Comparison of ENCODE assay signal across 1 cellular context in genomic region chr9:13175732-13176131, GRCh38.
TF ChIP-seq lines count a peak whose summit lies in the region.

No MANE protein-coding gene starts in this region.

TF ChIP-seq in liver, 16 proteins besides CTCF, POLR2A, EP300 and RAD21 (continued from another document):
- TF ChIP-seq, protein P1, sequence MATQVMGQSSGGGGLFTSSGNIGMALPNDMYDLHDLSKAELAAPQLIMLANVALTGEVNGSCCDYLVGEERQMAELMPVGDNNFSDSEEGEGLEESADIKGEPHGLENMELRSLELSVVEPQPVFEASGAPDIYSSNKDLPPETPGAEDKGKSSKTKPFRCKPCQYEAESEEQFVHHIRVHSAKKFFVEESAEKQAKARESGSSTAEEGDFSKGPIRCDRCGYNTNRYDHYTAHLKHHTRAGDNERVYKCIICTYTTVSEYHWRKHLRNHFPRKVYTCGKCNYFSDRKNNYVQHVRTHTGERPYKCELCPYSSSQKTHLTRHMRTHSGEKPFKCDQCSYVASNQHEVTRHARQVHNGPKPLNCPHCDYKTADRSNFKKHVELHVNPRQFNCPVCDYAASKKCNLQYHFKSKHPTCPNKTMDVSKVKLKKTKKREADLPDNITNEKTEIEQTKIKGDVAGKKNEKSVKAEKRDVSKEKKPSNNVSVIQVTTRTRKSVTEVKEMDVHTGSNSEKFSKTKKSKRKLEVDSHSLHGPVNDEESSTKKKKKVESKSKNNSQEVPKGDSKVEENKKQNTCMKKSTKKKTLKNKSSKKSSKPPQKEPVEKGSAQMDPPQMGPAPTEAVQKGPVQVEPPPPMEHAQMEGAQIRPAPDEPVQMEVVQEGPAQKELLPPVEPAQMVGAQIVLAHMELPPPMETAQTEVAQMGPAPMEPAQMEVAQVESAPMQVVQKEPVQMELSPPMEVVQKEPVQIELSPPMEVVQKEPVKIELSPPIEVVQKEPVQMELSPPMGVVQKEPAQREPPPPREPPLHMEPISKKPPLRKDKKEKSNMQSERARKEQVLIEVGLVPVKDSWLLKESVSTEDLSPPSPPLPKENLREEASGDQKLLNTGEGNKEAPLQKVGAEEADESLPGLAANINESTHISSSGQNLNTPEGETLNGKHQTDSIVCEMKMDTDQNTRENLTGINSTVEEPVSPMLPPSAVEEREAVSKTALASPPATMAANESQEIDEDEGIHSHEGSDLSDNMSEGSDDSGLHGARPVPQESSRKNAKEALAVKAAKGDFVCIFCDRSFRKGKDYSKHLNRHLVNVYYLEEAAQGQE (IDR thresholded peaks at IDR 0.05): peak; percentile 78
- TF ChIP-seq, protein P2, sequence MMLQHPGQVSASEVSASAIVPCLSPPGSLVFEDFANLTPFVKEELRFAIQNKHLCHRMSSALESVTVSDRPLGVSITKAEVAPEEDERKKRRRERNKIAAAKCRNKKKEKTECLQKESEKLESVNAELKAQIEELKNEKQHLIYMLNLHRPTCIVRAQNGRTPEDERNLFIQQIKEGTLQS (IDR thresholded peaks at IDR 0.05): peak; percentile 20
- peak; percentile 78 to 84 for TF ChIP-seq JUND (IDR thresholded peaks at IDR 0.05)
TF ChIP-seq in liver: peak in this region for 14.
